ENCODE assay signal across 7 cellular contexts in the genomic region with DNA sequence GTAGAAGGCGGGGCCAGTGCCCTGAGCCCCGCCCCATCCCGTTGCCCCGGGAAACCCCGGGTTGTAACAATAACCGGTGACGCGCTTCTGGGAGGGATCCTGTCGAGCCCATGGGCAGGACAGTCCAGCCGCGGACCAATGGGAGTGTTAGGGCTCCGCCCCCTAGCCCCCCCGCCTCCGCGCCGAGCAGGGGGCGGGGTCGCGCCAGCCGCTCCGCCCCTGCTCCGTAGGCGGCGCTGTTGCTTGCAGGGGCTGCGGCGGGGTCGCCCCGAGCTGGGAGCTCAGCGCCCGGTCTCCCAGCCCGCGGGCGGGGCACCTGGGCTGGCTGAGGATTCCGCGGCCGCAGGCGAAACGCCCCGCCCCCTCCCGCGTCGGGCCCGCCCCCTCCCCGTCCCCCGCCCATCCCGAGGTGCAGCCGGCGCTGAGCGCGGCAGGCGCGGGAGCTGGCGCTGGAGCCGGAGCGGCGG. TPM values are rescaled to one million over a fixed set of nuclear protein-coding genes. Genes with fewer than 3 reads are reported as not detected.
A peak's percentile ranks its signal among the peaks of the same experiment; 100 is the strongest.
DNase-seq lines count a peak whose midpoint lies in the region; ATAC-seq, FAIRE-seq and TF ChIP-seq lines count a peak whose summit lies in the region.

A gene (plus strand): TSS at position 407 of the 467 bp plus-strand sequence.

- FAIRE-seq in TTC549 (lab: Jason Lieb, UNC), result peak; percentile 83

- ATAC-seq in GM18505 (IDR thresholded peaks at IDR 0.05; ENCODE audit: unreplicated experiment), result peak; percentile 80
- ATAC-seq in HG03045 (IDR thresholded peaks at IDR 0.05; ENCODE audit: unreplicated experiment), result peak; percentile 89
- peak; percentile 98 for ATAC-seq in sciatic nerve

- no peak for TF ChIP-seq POLR2A in GM18505 (IDR thresholded peaks at IDR 0.05; ENCODE audit: borderline replicate concordance, extremely low read depth, insufficient read depth, insufficient read length)

- no peaks in the 10 kb centered on the region for H3K36me3 ChIP-seq in brain microvascular endothelial cell (replicated peaks)

- H3K27ac ChIP-seq in brain microvascular endothelial cell, result no peak within 1 kb of the TSS

- DNase-seq in NCI-H2081 (lab: John Stamatoyannopoulos, UW) (peak; percentile 99), brain microvascular endothelial cell (peak; percentile 97), iPS DF 4.7 (ENCODE audit: extremely low read depth, low spot score) (peak; percentile 79), sciatic nerve (ENCODE audit: low spot score) (peak; percentile 99)

- intact Hi-C loops in sciatic nerve (cut with DNase I), result no loop called here

- TF ChIP-seq CTCF in brain microvascular endothelial cell (IDR thresholded peaks at IDR 0.05; ENCODE audit: low read depth, low read length, missing control alignments), result peak; percentile 9

- peaks cover 36% of the 10 kb centered on the region for H3K27me3 ChIP-seq in brain microvascular endothelial cell (replicated peaks)

- in situ Hi-C loops in brain microvascular endothelial cell (cut with HindIII; ENCODE audit: low pct_ligation_motif_present, low sequenced_read_pairs), result no loop called here

- H3K4me3 ChIP-seq in brain microvascular endothelial cell (ENCODE audit: low read depth, low read length), result peak within 1 kb of the TSS; percentile 29

RNA-seq across cellular contexts. Expression of the gene that starts here (rescaled TPM):
- total RNA-seq in sciatic nerve, result 1.7 TPM
